Comparison of ENCODE assay signal across 1 cellular context in the genomic region with DNA sequence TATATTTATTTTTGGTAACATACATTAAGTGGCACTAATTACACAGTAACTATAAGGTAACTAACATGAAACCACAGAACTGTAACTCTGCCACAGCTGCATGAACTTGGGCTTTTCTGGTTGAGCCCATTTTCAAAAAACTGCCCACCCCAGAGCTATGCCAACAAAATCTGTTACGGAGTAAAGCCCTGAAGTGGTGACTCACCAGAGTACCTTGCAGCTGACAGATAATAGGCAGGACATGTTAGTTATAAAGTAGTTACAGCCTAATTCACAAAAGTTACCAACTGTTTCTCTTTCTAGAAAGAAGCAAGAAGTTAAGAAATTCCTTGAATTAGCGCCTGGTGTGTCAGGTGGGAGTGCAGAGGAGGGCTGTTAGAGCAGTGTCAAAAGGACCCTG.
A peak's percentile ranks its signal among the peaks of the same experiment; 100 is the strongest.
TF ChIP-seq lines count a peak whose summit lies in the region.

No MANE protein-coding gene starts in this region.

TF ChIP-seq in IMR-90, 13 proteins besides CTCF, POLR2A, EP300 and RAD21:
- peak; percentile 55; the same call in 1 of the 2 replicates for TF ChIP-seq FOS (IDR thresholded peaks at IDR 0.05; ENCODE audit: low read depth, low read length)
- TF ChIP-seq SMC3 (IDR thresholded peaks at IDR 0.05; ENCODE audit: low read depth, low read length) = no peak
TF ChIP-seq in IMR-90: peak in this region for 1.
